In genomic region chr10:87541114-87541513, GRCh38 we compare ENCODE assay signal across 1 cellular context.
TF ChIP-seq lines count a peak whose summit lies in the region.

No MANE protein-coding gene starts in this region.

TF ChIP-seq in K562, 482 proteins besides CTCF, POLR2A, EP300 and RAD21:
- 0 out of 2 replicates have a peak, but pooled peaks have one; percentile 4 for TF ChIP-seq C11orf30 (IDR thresholded peaks at IDR 0.05; ENCODE audit: low read depth)
- peak; percentile 39; the same call in 1 of the 2 replicates for TF ChIP-seq MAFG (tag; conservative IDR thresholded peaks at IDR 0.05)
- no peak for TF ChIP-seq RFX7 (CRISPR knock-in tag; IDR thresholded peaks at IDR 0.05)
